Comparison of ENCODE assay signal across 1 cellular context in genomic region chr17:64145751-64146417, GRCh38.
TF ChIP-seq lines count a peak whose summit lies in the region.

No MANE protein-coding gene starts in this region.

TF ChIP-seq in A549, 52 proteins besides CTCF, POLR2A, EP300 and RAD21 (continued from another document):
- TF ChIP-seq BHLHE40 (IDR thresholded peaks at IDR 0.05; ENCODE audit: low read depth, low read length): no peak
- peak; percentile 27; the same call in 1 of the 2 replicates for TF ChIP-seq GATA3 (IDR thresholded peaks at IDR 0.05; ENCODE audit: borderline replicate concordance)
- TF ChIP-seq, protein P1, sequence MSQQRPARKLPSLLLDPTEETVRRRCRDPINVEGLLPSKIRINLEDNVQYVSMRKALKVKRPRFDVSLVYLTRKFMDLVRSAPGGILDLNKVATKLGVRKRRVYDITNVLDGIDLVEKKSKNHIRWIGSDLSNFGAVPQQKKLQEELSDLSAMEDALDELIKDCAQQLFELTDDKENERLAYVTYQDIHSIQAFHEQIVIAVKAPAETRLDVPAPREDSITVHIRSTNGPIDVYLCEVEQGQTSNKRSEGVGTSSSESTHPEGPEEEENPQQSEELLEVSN (IDR thresholded peaks at IDR 0.05; ENCODE audit: borderline replicate concordance, low read depth): peak; percentile 78
- TF ChIP-seq FOXS1 (CRISPR knock-in tag; IDR thresholded peaks at IDR 0.05): no peak
- no peak for TF ChIP-seq ESRRA (IDR thresholded peaks at IDR 0.05; ENCODE audit: borderline replicate concordance, low read length)
- no peak for TF ChIP-seq HEYL (CRISPR knock-in tag; IDR thresholded peaks at IDR 0.05)
- TF ChIP-seq CBX8 (IDR thresholded peaks at IDR 0.05): no peak
- TF ChIP-seq SREBF2 (IDR thresholded peaks at IDR 0.05): no peak
- TF ChIP-seq, protein P2, sequence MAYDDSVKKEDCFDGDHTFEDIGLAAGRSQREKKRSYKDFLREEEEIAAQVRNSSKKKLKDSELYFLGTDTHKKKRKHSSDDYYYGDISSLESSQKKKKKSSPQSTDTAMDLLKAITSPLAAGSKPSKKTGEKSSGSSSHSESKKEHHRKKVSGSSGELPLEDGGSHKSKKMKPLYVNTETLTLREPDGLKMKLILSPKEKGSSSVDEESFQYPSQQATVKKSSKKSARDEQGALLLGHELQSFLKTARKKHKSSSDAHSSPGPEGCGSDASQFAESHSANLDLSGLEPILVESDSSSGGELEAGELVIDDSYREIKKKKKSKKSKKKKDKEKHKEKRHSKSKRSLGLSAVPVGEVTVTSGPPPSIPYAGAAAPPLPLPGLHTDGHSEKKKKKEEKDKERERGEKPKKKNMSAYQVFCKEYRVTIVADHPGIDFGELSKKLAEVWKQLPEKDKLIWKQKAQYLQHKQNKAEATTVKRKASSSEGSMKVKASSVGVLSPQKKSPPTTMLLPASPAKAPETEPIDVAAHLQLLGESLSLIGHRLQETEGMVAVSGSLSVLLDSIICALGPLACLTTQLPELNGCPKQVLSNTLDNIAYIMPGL (CRISPR knock-in tag; IDR thresholded peaks at IDR 0.05; ENCODE audit: borderline replicate concordance): no peak; the same call in 1 of the 2 replicates
- peak; percentile 100 for TF ChIP-seq BCL3 (IDR thresholded peaks at IDR 0.05)
- TF ChIP-seq NPAS2 (CRISPR knock-in tag; IDR thresholded peaks at IDR 0.05; ENCODE audit: borderline replicate concordance): no peak
- TF ChIP-seq RARB (CRISPR knock-in tag; IDR thresholded peaks at IDR 0.05): peak; percentile 85; the same call in 1 of the 2 replicates
- TF ChIP-seq ELK1 (IDR thresholded peaks at IDR 0.05; ENCODE audit: low read depth, low read length): no peak
- TF ChIP-seq CBX2 (IDR thresholded peaks at IDR 0.05; ENCODE audit: borderline replicate concordance, low read depth): peak; percentile 53; the same call in 1 of the 2 replicates
- TF ChIP-seq FOSB (CRISPR knock-in tag; IDR thresholded peaks at IDR 0.05): no peak; the same call in none of the 2 replicates
- TF ChIP-seq FOSL2 (IDR thresholded peaks at IDR 0.05): no peak
- no peak; the same call in 1 of the 2 replicates for TF ChIP-seq FOSL2 (CRISPR knock-in tag; IDR thresholded peaks at IDR 0.05)
- TF ChIP-seq TP53 (CRISPR knock-in tag; IDR thresholded peaks at IDR 0.05): peak; percentile 85; the same call in 1 of the 2 replicates
- TF ChIP-seq ZSCAN20 (CRISPR knock-in tag; IDR thresholded peaks at IDR 0.05): no peak
- TF ChIP-seq HDAC2 (IDR thresholded peaks at IDR 0.05): no peak
- TF ChIP-seq ZFP36 (IDR thresholded peaks at IDR 0.05; ENCODE audit: borderline replicate concordance, partially characterized antibody): no peak
- TF ChIP-seq EHMT2 (IDR thresholded peaks at IDR 0.05; ENCODE audit: low read depth): no peak
- peak; percentile 94 for TF ChIP-seq HOXA7 (CRISPR knock-in tag; IDR thresholded peaks at IDR 0.05)
- no peak for TF ChIP-seq CEBPB (IDR thresholded peaks at IDR 0.05)
- 0 out of 2 replicates have a peak, but pooled peaks have one; percentile 79 for TF ChIP-seq MAZ (IDR thresholded peaks at IDR 0.05; ENCODE audit: borderline replicate concordance, low read depth, low read length)
- TF ChIP-seq HOXB13 (CRISPR knock-in tag; IDR thresholded peaks at IDR 0.05; ENCODE audit: low read depth): no peak
- no peak for TF ChIP-seq ZNF302 (CRISPR knock-in tag; IDR thresholded peaks at IDR 0.05)
- TF ChIP-seq RFX5 (IDR thresholded peaks at IDR 0.05): 0 out of 2 replicates have a peak, but pooled peaks have one; percentile 19
- peak; percentile 99 for TF ChIP-seq PHF8 (IDR thresholded peaks at IDR 0.05; ENCODE audit: borderline replicate concordance, low read depth)
- no peak for TF ChIP-seq RCOR1 (IDR thresholded peaks at IDR 0.05; ENCODE audit: low read depth, low read length)
